11 cellular contexts compared by ENCODE assay signal in genomic region chr6:77467038-77467437, GRCh38. TPM values are rescaled to one million over a fixed set of nuclear protein-coding genes. Genes with fewer than 3 reads are reported as not detected.
DNase-seq lines count a peak whose midpoint lies in the region; ATAC-seq, FAIRE-seq and TF ChIP-seq lines count a peak whose summit lies in the region.
"Had no signal": no experiment of that assay in that cellular context is flagged by ENCODE, and none has a peak within 500 bp of the region (broad histone marks: within the 10 kb centered on the region; RNA-seq: fewer than 3 reads in every experiment).

No MANE protein-coding gene starts in this region.

- H3K27me3 Mint-ChIP-seq in CD4-positive, alpha-beta T cell, result peaks cover 53% of the 10 kb centered on the region
- H3K27me3 Mint-ChIP-seq in activated CD4-positive, alpha-beta memory T cell treated with anti-CD3 and anti-CD28 coated beads, Interleukin-2, amount 10 ng/mL, durations not matched to agents 7 days and 5 days, result peaks cover 40% of the 10 kb centered on the region
- no peaks in the 10 kb centered on the region for H3K27me3 Mint-ChIP-seq in osteocyte (ENCODE audit: unreplicated experiment)

- intact Hi-C loops in CD4-positive, alpha-beta T cell (cut with DNase I, micrococcal nuclease), result loop anchor here in 1 of 2 experiments (10.0 kb wide), 1 partner anchor 1532 kb away; no protein-coding TSS in a partner anchor

- H3K27ac ChIP-seq in CD4-positive, alpha-beta T cell (ENCODE audit: low read depth, low read length), result no peak overlapping the region
- no peak overlapping the region for H3K27ac ChIP-seq in small intestine (ENCODE audit: low read depth in 1 of 2, low read length in 1 of 2)

- H3K36me3 ChIP-seq in small intestine (ENCODE audit: control insufficient read depth in 2 of 2, insufficient read depth in 2 of 2, low read length in 2 of 2), result no peaks in the 10 kb centered on the region

- POLR2A ChIA-PET in CD4-positive, alpha-beta T cell (lab: Charles Lee), result no interaction called here
- POLR2A ChIA-PET in activated CD4-positive, alpha-beta memory T cell treated with anti-CD3 and anti-CD28 coated beads, Interleukin-2, amount 10 ng/mL, durations not matched to agents 7 days and 5 days (lab: Charles Lee), result no interaction called here

- H3K9me3 ChIP-seq in CD4-positive, alpha-beta T cell (ENCODE audit: control insufficient read depth, low read length), result no peaks in the 10 kb centered on the region
- H3K9me3 ChIP-seq in small intestine (ENCODE audit: control insufficient read depth, low read depth), result no peaks in the 10 kb centered on the region

- no peaks in the 10 kb centered on the region for H3K9me3 Mint-ChIP-seq in CD4-positive, alpha-beta T cell
- H3K9me3 Mint-ChIP-seq in activated CD4-positive, alpha-beta memory T cell treated with anti-CD3 and anti-CD28 coated beads, Interleukin-2, amount 10 ng/mL, durations not matched to agents 7 days and 5 days, result peaks cover 2% of the 10 kb centered on the region
- no peaks in the 10 kb centered on the region for H3K9me3 Mint-ChIP-seq in osteocyte (ENCODE audit: unreplicated experiment)

- CTCF ChIA-PET in CD4-positive, alpha-beta T cell (lab: Charles Lee), result no interaction called here
- CTCF ChIA-PET in activated CD4-positive, alpha-beta memory T cell treated with anti-CD3 and anti-CD28 coated beads, Interleukin-2, amount 10 ng/mL, durations not matched to agents 7 days and 5 days (lab: Charles Lee), result interaction anchor here (0.8 to 1.1 kb wide), 2 partner anchors 9 to 10 kb away, joined by 4 to 5 read pairs; no protein-coding TSS in a partner anchor

- FAIRE-seq in GM19239 (lab: Jason Lieb, UNC), result no peak
- FAIRE-seq in small intestine (lab: Jason Lieb, UNC), result no peak
- FAIRE-seq: TTC549 had no signal

- peaks cover 0 to 2% of the 10 kb centered on the region in 2 donors for H3K4me1 ChIP-seq in small intestine (ENCODE audit: control insufficient read depth in 2 of 2, insufficient read depth in 1 of 2, low read depth in 1 of 2, low read length in 1 of 2)

- TF ChIP-seq CTCF in CD4-positive, alpha-beta T cell (IDR thresholded peaks at IDR 0.05), result no peak
- TF ChIP-seq CTCF in foreskin fibroblast (IDR thresholded peaks at IDR 0.05; ENCODE audit: low read depth, low read length) (no peak), osteocyte (IDR thresholded peaks at IDR 0.05) (no peak), GM20000 (IDR thresholded peaks at IDR 0.05; ENCODE audit: extremely low read depth, missing control alignments) (no peak)

- DNase-seq in CD4-positive, alpha-beta T cell, result no peak
- DNase-seq in activated CD4-positive, alpha-beta memory T cell treated with anti-CD3 and anti-CD28 coated beads, Interleukin-2, amount 10 ng/mL, durations not matched to agents 7 days and 5 days, result no peak
- no peak for DNase-seq in foreskin fibroblast
- no peak for DNase-seq in osteocyte (ENCODE audit: extremely low spot score, unreplicated experiment)
- no peak for DNase-seq in GM19239 (ENCODE audit: insufficient read length, low spot score)
- DNase-seq in central memory CD4-positive, alpha-beta T cell, result no peak
- DNase-seq in GM20000 (ENCODE audit: low spot score), result no peak
- no peak for DNase-seq in small intestine
- DNase-seq: GDM1, NCI-H1105 treated with DMSO at 0.1 percent for 48 hours had no signal

- H3K4me3 Mint-ChIP-seq in CD4-positive, alpha-beta T cell, result peak overlapping the region; percentile 74
- H3K4me3 Mint-ChIP-seq in activated CD4-positive, alpha-beta memory T cell treated with anti-CD3 and anti-CD28 coated beads, Interleukin-2, amount 10 ng/mL, durations not matched to agents 7 days and 5 days, result peak overlapping the region; percentile 75
- peak overlapping the region; percentile 82 for H3K4me3 Mint-ChIP-seq in osteocyte (ENCODE audit: unreplicated experiment)

- no peak for ATAC-seq in CD4-positive, alpha-beta T cell (ENCODE audit: poor library complexity)

- no peaks in the 10 kb centered on the region for H3K36me3 Mint-ChIP-seq in CD4-positive, alpha-beta T cell (ENCODE audit: low read depth)
- H3K36me3 Mint-ChIP-seq in activated CD4-positive, alpha-beta memory T cell treated with anti-CD3 and anti-CD28 coated beads, Interleukin-2, amount 10 ng/mL, durations not matched to agents 7 days and 5 days (ENCODE audit: low read depth), result peaks cover 3% of the 10 kb centered on the region
- no peaks in the 10 kb centered on the region for H3K36me3 Mint-ChIP-seq in osteocyte (ENCODE audit: unreplicated experiment)

- 38 to 51% (median 43%) methylated on average over 11 of the region's 11 CpGs for WGBS in small intestine, 3 donors

- no peak overlapping the region for H3K27ac Mint-ChIP-seq in CD4-positive, alpha-beta T cell
- H3K27ac Mint-ChIP-seq in activated CD4-positive, alpha-beta memory T cell treated with anti-CD3 and anti-CD28 coated beads, Interleukin-2, amount 10 ng/mL, durations not matched to agents 7 days and 5 days, result no peak overlapping the region
- peak overlapping the region; percentile 85 for H3K27ac Mint-ChIP-seq in osteocyte (ENCODE audit: unreplicated experiment)

- peaks cover 15% of the 10 kb centered on the region for H3K4me1 Mint-ChIP-seq in CD4-positive, alpha-beta T cell (ENCODE audit: low read depth)
- H3K4me1 Mint-ChIP-seq in activated CD4-positive, alpha-beta memory T cell treated with anti-CD3 and anti-CD28 coated beads, Interleukin-2, amount 10 ng/mL, durations not matched to agents 7 days and 5 days, result peaks cover 21% of the 10 kb centered on the region
- H3K4me1 Mint-ChIP-seq in osteocyte (ENCODE audit: unreplicated experiment), result peaks cover 37% of the 10 kb centered on the region

- H3K4me3 ChIP-seq in foreskin fibroblast (ENCODE audit: low read depth in 1 of 2, low read length in 2 of 2) (peak overlapping the region; percentile 57 to 79), small intestine (ENCODE audit: low read depth in 1 of 2, low read length in 2 of 2) (no peak overlapping the region)

- H3K27me3 ChIP-seq in CD4-positive, alpha-beta T cell (ENCODE audit: control insufficient read depth, insufficient read depth, low read length), result peaks cover 46% of the 10 kb centered on the region
- H3K27me3 ChIP-seq in small intestine (ENCODE audit: control insufficient read depth in 2 of 2, insufficient read depth in 2 of 2, low read length in 2 of 2), result peaks cover 19 to 34% of the 10 kb centered on the region in 2 donors

RNA-seq across cellular contexts. Expression of gene HTR1B, which starts 3.7 kb away (rescaled TPM):
- not detected for total RNA-seq in CD4-positive, alpha-beta T cell
- not detected for total RNA-seq in activated CD4-positive, alpha-beta memory T cell treated with anti-CD3 and anti-CD28 coated beads, Interleukin-2, amount 10 ng/mL, durations not matched to agents 7 days and 5 days
- 11.4 and 13.3 TPM in 2 replicates for total RNA-seq in osteocyte
- under 1 TPM in 1 of 3 donors, not detected in 2; 0.15 TPM for polyA plus RNA-seq in small intestine

Comparison
In these comparisons a context has a peak if more than half of its experiments do, and no peak if none do; other contexts are left out.
1. H3K4me3 ChIP-seq: peak in foreskin fibroblast (2 of 2); none in small intestine (0 of 2).
2. RNA of gene HTR1B, which starts 3.7 kb away (total RNA-seq): 11.4 to 13.3 TPM in osteocyte; not detected in activated CD4-positive, alpha-beta memory T cell treated with anti-CD3 and anti-CD28 coated beads, Interleukin-2, amount 10 ng/mL, durations not matched to agents 7 days and 5 days and not detected in CD4-positive, alpha-beta T cell; every median in the first group is over 10 times any median in the second.
3. Peak in every context shown above with its lines, with median percentiles within 50 percentile points of each other: H3K4me3 Mint-ChIP-seq.